ENCODE assay signal across 9 cellular contexts in the genomic region with DNA sequence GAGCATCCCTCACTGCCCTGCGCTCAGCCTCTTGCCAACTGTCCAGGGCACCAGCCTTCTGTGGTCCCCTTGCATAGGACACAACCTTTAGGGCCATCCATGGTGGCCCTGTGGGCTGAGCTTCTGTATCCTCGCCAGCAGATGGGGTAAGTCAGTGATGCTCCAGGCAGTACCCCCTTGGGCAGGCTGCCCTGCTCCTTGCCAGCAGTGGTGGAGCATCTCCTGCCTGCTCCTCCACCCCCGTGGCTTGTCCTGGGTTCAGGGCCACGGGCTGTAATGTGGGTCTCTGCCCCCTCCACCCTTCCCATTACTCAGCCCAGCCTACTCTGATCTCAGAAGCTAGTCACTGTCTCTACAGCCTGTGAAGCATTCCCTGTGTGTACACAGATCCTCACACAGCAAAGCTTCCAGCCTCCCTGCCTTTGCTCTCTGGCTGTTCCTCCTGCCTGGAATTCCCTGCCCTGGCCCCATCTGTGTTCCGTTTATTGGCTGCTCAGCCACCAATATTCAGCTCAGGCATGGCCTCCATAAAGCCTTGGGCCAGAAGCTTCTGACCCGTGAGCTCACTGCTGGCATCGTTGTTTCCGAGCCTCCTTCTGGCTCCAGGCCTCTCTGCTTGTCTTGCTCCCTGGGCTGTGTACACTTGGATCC.
A peak's percentile ranks its signal among the peaks of the same experiment; 100 is the strongest.
DNase-seq lines count a peak whose midpoint lies in the region; ATAC-seq and TF ChIP-seq lines count a peak whose summit lies in the region.
"Had no signal": no experiment of that assay in that cellular context is flagged by ENCODE, and none has a peak within 500 bp of the region (broad histone marks: within the 10 kb centered on the region; RNA-seq: fewer than 3 reads in every experiment).

No MANE protein-coding gene starts in this region.

- DNase-seq in activated naive CD4-positive, alpha-beta T cell treated with anti-CD3 and anti-CD28 coated beads, Interleukin-2, amount 50 U/mL, for 72 hours (ENCODE audit: low spot score in 2 of 2) = no peak
- no peak for DNase-seq in activated naive CD4-positive, alpha-beta T cell (lab: John Stamatoyannopoulos, UW)
- DNase-seq in activated T-cell treated with anti-CD3 and anti-CD28 coated beads, Interleukin-2, amount 50 U/mL, for 1 hour = peak; percentile 26
- peak; percentile 56 for DNase-seq in inferior parietal cortex (ENCODE audit: extremely low spot score)
- no peak for DNase-seq in central memory CD4-positive, alpha-beta T cell

- H3K9me3 ChIP-seq in Loucy (ENCODE audit: insufficient read depth, low read depth, low read length) = no peaks in the 10 kb centered on the region

- H3K27me3 ChIP-seq in Loucy (ENCODE audit: insufficient read depth, low read length, poor library complexity, severe bottlenecking) = no peaks in the 10 kb centered on the region

- no peak overlapping the region for H3K4me2 ChIP-seq in Loucy (ENCODE audit: low read depth, low read length, poor library complexity, severe bottlenecking)

- no peaks in the 10 kb centered on the region for H3F3A ChIP-seq in Loucy (ENCODE audit: low read depth)

- no peak overlapping the region for H3K27ac Mint-ChIP-seq in activated naive CD4-positive, alpha-beta T cell treated with anti-CD3 and anti-CD28 coated beads, Interleukin-2, amount 50 U/mL, for 72 hours
- H3K27ac Mint-ChIP-seq: activated naive CD8-positive, alpha-beta T cell had no signal

- no peaks in the 10 kb centered on the region for H3K9me3 Mint-ChIP-seq in activated naive CD4-positive, alpha-beta T cell treated with anti-CD3 and anti-CD28 coated beads, Interleukin-2, amount 50 U/mL, for 72 hours

- no peaks in the 10 kb centered on the region for H3K36me3 Mint-ChIP-seq in activated naive CD4-positive, alpha-beta T cell treated with anti-CD3 and anti-CD28 coated beads, Interleukin-2, amount 50 U/mL, for 72 hours
- H3K36me3 Mint-ChIP-seq: activated naive CD8-positive, alpha-beta T cell had no signal

- no peak overlapping the region for H3K4me3 ChIP-seq in Loucy (ENCODE audit: low read length, poor library complexity, severe bottlenecking)

- ATAC-seq in activated naive CD4-positive, alpha-beta T cell treated with anti-CD3 and anti-CD28 coated beads, Interleukin-2, amount 50 U/mL, for 72 hours = peak; percentile 37 to 73
- no peak for ATAC-seq in GM18520 (IDR thresholded peaks at IDR 0.05; ENCODE audit: unreplicated experiment)
- ATAC-seq in GM21526 (IDR thresholded peaks at IDR 0.05; ENCODE audit: low FRiP score, unreplicated experiment) = no peak

- H3K36me3 ChIP-seq in Loucy (ENCODE audit: insufficient read depth, low read length) = no peaks in the 10 kb centered on the region

- H4K20me1 ChIP-seq in Loucy (ENCODE audit: insufficient read depth, low read length, poor library complexity, severe bottlenecking) = no peaks in the 10 kb centered on the region

- no peaks in the 10 kb centered on the region for H3K79me2 ChIP-seq in Loucy (ENCODE audit: insufficient read depth, low read length)

- no peak overlapping the region for H2AFZ ChIP-seq in Loucy (ENCODE audit: low read length)

- peak; percentile 58 for TF ChIP-seq CTCF in Loucy (conservative IDR thresholded peaks at IDR 0.05; ENCODE audit: low read length)

- no peak overlapping the region for H3K9ac ChIP-seq in Loucy (ENCODE audit: low read depth, low read length, poor library complexity, severe bottlenecking)

- H3K4me1 ChIP-seq in Loucy (ENCODE audit: insufficient read depth, low read length, poor library complexity, severe bottlenecking) = no peaks in the 10 kb centered on the region

- H3K9me2 ChIP-seq in Loucy (replicated peaks; ENCODE audit: low read depth, low read length) = no peaks in the 10 kb centered on the region

Comparison
In these comparisons a context has a peak if more than half of its experiments do, and no peak if none do; other contexts are left out.
1. ATAC-seq: peak in activated naive CD4-positive, alpha-beta T cell treated with anti-CD3 and anti-CD28 coated beads, Interleukin-2, amount 50 U/mL, for 72 hours (2 of 2); none in GM18520 (single experiment) and GM21526 (single experiment).
2. DNase-seq: peak in activated T-cell treated with anti-CD3 and anti-CD28 coated beads, Interleukin-2, amount 50 U/mL, for 1 hour (single experiment) and inferior parietal cortex (single experiment); none in activated naive CD4-positive, alpha-beta T cell treated with anti-CD3 and anti-CD28 coated beads, Interleukin-2, amount 50 U/mL, for 72 hours (0 of 2), activated naive CD4-positive, alpha-beta T cell (0 of 4) and central memory CD4-positive, alpha-beta T cell (single experiment).